ENCODE assay signal across 8 cellular contexts in genomic region chr12:107760207-107760816, GRCh38. TPM values are rescaled to one million over a fixed set of nuclear protein-coding genes. Genes with fewer than 3 reads are reported as not detected.
A peak's percentile ranks its signal among the peaks of the same experiment; 100 is the strongest.
DNase-seq lines count a peak whose midpoint lies in the region; ATAC-seq and TF ChIP-seq lines count a peak whose summit lies in the region.

No MANE protein-coding gene starts in this region.

- peak; percentile 13 for ATAC-seq in GM21390 (IDR thresholded peaks at IDR 0.05; ENCODE audit: unreplicated experiment)
- peak; percentile 33 for ATAC-seq in stimulated activated effector memory CD8-positive, alpha-beta T cell treated with anti-CD3 and anti-CD28 coated beads, Interleukin-12 subunit alpha, Interleukin-12 subunit beta, amount 100 ng/mL, for 72 hours

- peaks cover 14% of the 10 kb centered on the region for H3K4me1 ChIP-seq in HUES48 (ENCODE audit: control insufficient read depth, insufficient read depth, low read length)

- peak overlapping the region; percentile 67 for H3K4me3 ChIP-seq in HUES48 (ENCODE audit: low read depth, low read length)
- H3K4me3 ChIP-seq in coronary artery: peak overlapping the region; percentile 85

- DNase-seq in Caki2 (ENCODE audit: low read depth) (peak; percentile 18), coronary artery (ENCODE audit: low spot score) (peak; percentile 77), medulla oblongata (ENCODE audit: extremely low spot score) (peak; percentile 24), epidermal melanocyte (ENCODE audit: insufficient read length, low spot score) (no peak)
- peak; percentile 31 for DNase-seq in T-helper 2 cell treated with Interferon-gamma antibody and Interleukin-4, amounts not matched to agents 5 μg/mL and 100 μg/mL, for 36 hours (ENCODE audit: low spot score)
- DNase-seq in stimulated activated effector memory CD8-positive, alpha-beta T cell treated with anti-CD3 and anti-CD28 coated beads, Interleukin-12 subunit alpha, Interleukin-12 subunit beta, amount 100 ng/mL, for 72 hours (ENCODE audit: low spot score in 2 of 2): peak; percentile 12 to 71

- TF ChIP-seq CTCF in coronary artery (IDR thresholded peaks at IDR 0.05): no peak

- H3K27me3 Mint-ChIP-seq in T-helper 2 cell treated with Interferon-gamma antibody and Interleukin-4, amounts not matched to agents 5 μg/mL and 100 μg/mL, for 36 hours (ENCODE audit: low read depth): peaks cover 3% of the 10 kb centered on the region

- H3K9ac ChIP-seq in HUES48 (ENCODE audit: low read depth, low read length): peak overlapping the region; percentile 77

- H3K4me1 Mint-ChIP-seq in T-helper 2 cell treated with Interferon-gamma antibody and Interleukin-4, amounts not matched to agents 5 μg/mL and 100 μg/mL, for 36 hours (ENCODE audit: low read depth): peaks cover 29% of the 10 kb centered on the region
- peaks cover 14% of the 10 kb centered on the region for H3K4me1 Mint-ChIP-seq in stimulated activated effector memory CD8-positive, alpha-beta T cell treated with anti-CD3 and anti-CD28 coated beads, Interleukin-12 subunit alpha, Interleukin-12 subunit beta, amount 100 ng/mL, for 72 hours

- in situ Hi-C loops in Caki2 (cut with HindIII; ENCODE audit: low pct_unique_long_range_greater_than_20kb, low sequenced_read_pairs): no loop called here

- peak overlapping the region; percentile 88 for H3K27ac Mint-ChIP-seq in T-helper 2 cell treated with Interferon-gamma antibody and Interleukin-4, amounts not matched to agents 5 μg/mL and 100 μg/mL, for 36 hours
- peak overlapping the region; percentile 87 for H3K27ac Mint-ChIP-seq in stimulated activated effector memory CD8-positive, alpha-beta T cell treated with anti-CD3 and anti-CD28 coated beads, Interleukin-12 subunit alpha, Interleukin-12 subunit beta, amount 100 ng/mL, for 72 hours

- peaks cover 30% of the 10 kb centered on the region for H3K36me3 ChIP-seq in HUES48 (ENCODE audit: control insufficient read depth, insufficient read depth, low read length)

- peak overlapping the region; percentile 91 for H3K4me3 Mint-ChIP-seq in T-helper 2 cell treated with Interferon-gamma antibody and Interleukin-4, amounts not matched to agents 5 μg/mL and 100 μg/mL, for 36 hours
- peak overlapping the region; percentile 84 for H3K4me3 Mint-ChIP-seq in stimulated activated effector memory CD8-positive, alpha-beta T cell treated with anti-CD3 and anti-CD28 coated beads, Interleukin-12 subunit alpha, Interleukin-12 subunit beta, amount 100 ng/mL, for 72 hours

- H3K27ac ChIP-seq in HUES48 (ENCODE audit: low read depth, low read length) (peak overlapping the region; percentile 68), coronary artery (peak overlapping the region; percentile 42 to 84)

- no peaks in the 10 kb centered on the region for H3K27me3 ChIP-seq in HUES48 (ENCODE audit: control insufficient read depth, insufficient read depth, low read length)

- H3K9me3 Mint-ChIP-seq in T-helper 2 cell treated with Interferon-gamma antibody and Interleukin-4, amounts not matched to agents 5 μg/mL and 100 μg/mL, for 36 hours: peaks cover 6% of the 10 kb centered on the region
- H3K9me3 Mint-ChIP-seq in stimulated activated effector memory CD8-positive, alpha-beta T cell treated with anti-CD3 and anti-CD28 coated beads, Interleukin-12 subunit alpha, Interleukin-12 subunit beta, amount 100 ng/mL, for 72 hours: peaks cover 3% of the 10 kb centered on the region

- H3K36me3 Mint-ChIP-seq in T-helper 2 cell treated with Interferon-gamma antibody and Interleukin-4, amounts not matched to agents 5 μg/mL and 100 μg/mL, for 36 hours (ENCODE audit: low read depth): peaks cover 23% of the 10 kb centered on the region
- H3K36me3 Mint-ChIP-seq in stimulated activated effector memory CD8-positive, alpha-beta T cell treated with anti-CD3 and anti-CD28 coated beads, Interleukin-12 subunit alpha, Interleukin-12 subunit beta, amount 100 ng/mL, for 72 hours: peaks cover 6% of the 10 kb centered on the region

- no peaks in the 10 kb centered on the region for H3K9me3 ChIP-seq in HUES48 (ENCODE audit: control insufficient read depth, insufficient read depth, low read length)

RNA-seq across cellular contexts. Expression of gene PRDM4, which starts 0.6 kb away (rescaled TPM):
- total RNA-seq in Caki2 (2014; rRNA removed; shearing (Covaris generic); ENCODE audit: low replicate concordance): 16.9 and 22.9 TPM in 2 replicates

RNA-seq across cellular contexts. Expression of gene ASCL4, which starts 14.2 kb away (rescaled TPM):
- total RNA-seq in Caki2 (2014; rRNA removed; shearing (Covaris generic); ENCODE audit: low replicate concordance): not detected in 2 replicates
